Comparison of ENCODE assay signal across 8 cellular contexts in the genomic region with DNA sequence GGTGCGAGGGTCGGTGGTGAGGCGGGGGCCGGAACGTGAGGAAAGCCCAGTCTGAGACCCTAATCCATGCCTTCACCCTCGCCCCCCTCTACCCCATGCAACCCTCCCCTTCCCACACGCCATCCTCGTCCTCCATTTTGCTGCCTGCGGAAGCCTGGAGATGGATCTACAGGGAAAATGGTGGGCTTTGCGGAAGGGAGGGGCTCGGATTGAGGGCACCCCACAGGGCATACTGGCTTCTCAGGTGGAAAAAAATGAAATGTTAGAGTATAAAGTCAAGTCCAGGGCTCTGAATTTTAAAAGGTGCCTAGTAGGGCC. TPM values are rescaled to one million over a fixed set of nuclear protein-coding genes. Genes with fewer than 3 reads are reported as not detected.
DNase-seq lines count a peak whose midpoint lies in the region; ATAC-seq, FAIRE-seq and TF ChIP-seq lines count a peak whose summit lies in the region.

No MANE protein-coding gene starts in this region.

- no peak overlapping the region for H3K27ac ChIP-seq in liver (ENCODE audit: low read depth in 1 of 2, low read length in 2 of 2)
- H3K27ac ChIP-seq in HepG2 (ENCODE audit: extremely low read length, insufficient read depth, low read length), result no peak overlapping the region

- no peak for TF ChIP-seq RAD21 in liver (IDR thresholded peaks at IDR 0.05)
- no peak for TF ChIP-seq RAD21 in HepG2 (CRISPR knock-in tag; IDR thresholded peaks at IDR 0.05)

- H3K9ac ChIP-seq in liver (ENCODE audit: low read depth in 1 of 2, low read length in 2 of 2), result no peak overlapping the region
- H3K9ac ChIP-seq in HepG2 (ENCODE audit: insufficient read depth, low read depth, low read length), result no peak overlapping the region

- no peak for FAIRE-seq in HepG2 (lab: Jason Lieb, UNC)

- H3K36me3 ChIP-seq in liver (ENCODE audit: control insufficient read depth in 4 of 4, insufficient read depth in 3 of 4, low read depth in 1 of 4, low read length in 3 of 4), result no peaks in the 10 kb centered on the region
- no peaks in the 10 kb centered on the region for H3K36me3 ChIP-seq in HepG2 (replicated peaks in 1 of 2; ENCODE audit: control insufficient read depth in 1 of 2, insufficient read depth in 2 of 2, low read length in 2 of 2)

- TF ChIP-seq CTCF in liver (IDR thresholded peaks at IDR 0.05; ENCODE audit: low read depth, low read length, missing input control) (no peak), HepG2 (CRISPR knock-in tag; IDR thresholded peaks at IDR 0.05) (no peak)

- CTCF ChIA-PET in HepG2 (lab: Yijun Ruan, JAX; ENCODE audit: low intra/inter-chr PET ratio, low total read pairs), result no interaction called here

- no peak overlapping the region for H2AFZ ChIP-seq in HepG2 (ENCODE audit: low read length)

- BruUV-seq in HepG2 (replicated peaks; lab: Mats Ljungman, UMichigan), result no TSS peak

- no peaks in the 10 kb centered on the region for H3K9me3 ChIP-seq in liver (ENCODE audit: control insufficient read depth in 4 of 4, low read length in 3 of 4)
- no peaks in the 10 kb centered on the region for H3K9me3 ChIP-seq in HepG2 (ENCODE audit: low read length)

- TF ChIP-seq POLR2A in HepG2 (IDR thresholded peaks at IDR 0.05; ENCODE audit: insufficient read depth in 1 of 2, low read depth in 2 of 2, low read length in 2 of 2), result no peak

- ATAC-seq in HepG2 (no peak), SK-N-SH treated with all-trans-retinoic acid at 6 μM for 48 hours (peak; percentile 65), Right ventricle myocardium superior (ENCODE audit: poor library complexity) (peak; percentile 50), HG03135 (IDR thresholded peaks at IDR 0.05; ENCODE audit: unreplicated experiment) (no peak)
- no peak for ATAC-seq in activated CD4-positive, CD25-positive, alpha-beta regulatory T cell treated with anti-CD3 and anti-CD28 coated beads, Interleukin-2, amount 50 U/mL, for 24 hours

- intact Hi-C loops in HepG2 (cut with micrococcal nuclease; ENCODE audit: unreplicated experiment), result no loop called here
- intact Hi-C loops in Right ventricle myocardium superior (cut with DNase I), result loop anchor here (5.0 to 10.0 kb wide), 2 partner anchors 37 to 249 kb away; no protein-coding TSS in a partner anchor

- H3K4me2 ChIP-seq in HepG2 (ENCODE audit: low read depth, low read length), result no peak overlapping the region

- 35% methylated on average over 11 of the region's 11 CpGs for WGBS in liver
- 91% methylated on average over 8 of the region's 11 CpGs for WGBS in HepG2 (ENCODE audit: low lambda C conversion rate)

- H3K27me3 ChIP-seq in liver (ENCODE audit: control insufficient read depth in 4 of 4, insufficient read depth in 4 of 4, low read length in 3 of 4) (peaks cover 0 to 3% (median 0%) of the 10 kb centered on the region in 4 donors), HepG2 (ENCODE audit: control insufficient read depth in 1 of 2, insufficient read depth in 2 of 2, low read length in 2 of 2) (no peaks in the 10 kb centered on the region)

- DNase-seq in HepG2 (ENCODE audit: low spot score) (no peak), Right ventricle myocardium superior (no peak), putamen (ENCODE audit: low spot score) (peak; percentile 34), UCSD-AML1 (lab: John Stamatoyannopoulos, UW; ENCODE audit: unreplicated experiment) (no peak)

- H4K20me1 ChIP-seq in HepG2 (ENCODE audit: insufficient read depth, low read length), result no peaks in the 10 kb centered on the region

- POLR2A ChIA-PET in HepG2 (lab: Yijun Ruan, JAX), result no interaction called here

- in situ Hi-C loops in HepG2 (cut with HindIII; ENCODE audit: extremely low pct_ligation_motif_present, low pct_unique_long_range_greater_than_20kb), result loop anchor here (25.0 kb wide), 1 partner anchor 247 kb away; no protein-coding TSS in a partner anchor

- TF ChIP-seq EP300 in HepG2 (IDR thresholded peaks at IDR 0.05; ENCODE audit: low read depth in 2 of 2, low read length in 2 of 2) (no peak), HepG2 (CRISPR knock-in tag; IDR thresholded peaks at IDR 0.05; ENCODE audit: borderline replicate concordance) (no peak)

- no peaks in the 10 kb centered on the region for H3K79me2 ChIP-seq in HepG2 (ENCODE audit: insufficient read depth, low read length)

- peak overlapping the region in 2 of 3 donors; percentile 20 to 53 for H3K4me3 ChIP-seq in liver (ENCODE audit: low read depth in 1 of 3, low read length in 3 of 3)
- no peak overlapping the region for H3K4me3 ChIP-seq in HepG2 (replicated peaks in 1 of 3; ENCODE audit: insufficient read depth in 1 of 3, low read depth in 2 of 3, low read length in 3 of 3)

- H3K4me1 ChIP-seq in liver (ENCODE audit: control insufficient read depth in 4 of 4, insufficient read depth in 4 of 4, low read length in 3 of 4), result no peaks in the 10 kb centered on the region
- no peaks in the 10 kb centered on the region for H3K4me1 ChIP-seq in HepG2 (ENCODE audit: insufficient read depth, low read length)

TF ChIP-seq in liver, 16 proteins besides CTCF, POLR2A, EP300 and RAD21 (continues in another document):
- peak; percentile 29 for TF ChIP-seq YY1 (IDR thresholded peaks at IDR 0.05)

TF ChIP-seq in HepG2, 621 proteins besides CTCF, POLR2A, EP300 and RAD21:
- TF ChIP-seq ZNF547 (CRISPR knock-in tag; IDR thresholded peaks at IDR 0.05) (no peak), ELF4 (CRISPR knock-in tag; IDR thresholded peaks at IDR 0.05; ENCODE audit: borderline replicate concordance) (no peak), CENPX (CRISPR knock-in tag; IDR thresholded peaks at IDR 0.05) (no peak), FOXC1 (CRISPR knock-in tag; IDR thresholded peaks at IDR 0.05; ENCODE audit: borderline replicate concordance) (no peak), ZNF776 (CRISPR knock-in tag; IDR thresholded peaks at IDR 0.05) (no peak)
TF ChIP-seq in HepG2: peak in this region for 0.

RNA-seq across cellular contexts. Expression of gene BEX4, which starts 0.8 kb away (rescaled TPM):
- total RNA-seq in liver, result 10 to 100 TPM in 1 of 2 donors, 1 to 10 TPM in 1; 2.0 to 26.5 TPM
- polyA plus RNA-seq in liver, result 10 to 100 TPM in 1 of 2 donors, 1 to 10 TPM in 1; 4.3 to 10.8 TPM
- total RNA-seq in HepG2 (2016; rRNA removed; fragmentation: Illumina TruSeq; extraction: Trizol), result not detected in 2 replicates
- total RNA-seq in HepG2 (2016; cell fraction: cytosol; rRNA removed; fragmentation: Illumina TruSeq; extraction: Trizol; ENCODE audit: low read depth), result not detected in 2 replicates
- not detected in 2 replicates for total RNA-seq in HepG2 (2016; cell fraction: insoluble cytoplasmic fraction; rRNA removed; fragmentation: Illumina TruSeq; extraction: Trizol)
- total RNA-seq in HepG2 (2016; cell fraction: membrane; rRNA removed; fragmentation: Illumina TruSeq; extraction: Trizol), result not detected in 2 replicates
- total RNA-seq in HepG2 (2016; cell fraction: nucleus; rRNA removed; fragmentation: Illumina TruSeq; extraction: Trizol), result not detected in 2 replicates
- polyA plus RNA-seq in HepG2 (2011; rRNA removed), result not detected in 2 replicates
- polyA plus RNA-seq in HepG2 (2011; cell fraction: cytosol; rRNA removed), result 0.05 TPM in 1 of 2 replicates, not detected in the other
- polyA plus RNA-seq in HepG2 (2011; cell fraction: nucleus; rRNA removed), result not detected in 2 replicates
- polyA plus RNA-seq in HepG2 (2012), result not detected in 2 replicates
- not detected in 2 replicates for polyA plus RNA-seq in HepG2 (2016; cell fraction: cytosol; fragmentation: Illumina TruSeq; extraction: Trizol; ENCODE audit: low read depth)
- not detected in 2 replicates for polyA plus RNA-seq in HepG2 (2016; cell fraction: insoluble cytoplasmic fraction; fragmentation: Illumina TruSeq; extraction: Trizol; ENCODE audit: low read depth)
- polyA plus RNA-seq in HepG2 (2016; cell fraction: membrane; fragmentation: Illumina TruSeq; extraction: Trizol; ENCODE audit: low read depth), result not detected in 2 replicates
- not detected in 2 replicates for polyA plus RNA-seq in HepG2 (2016; cell fraction: nucleus; fragmentation: Illumina TruSeq; extraction: Trizol; ENCODE audit: insufficient read depth, low read depth)
- not detected in 2 replicates for polyA minus RNA-seq in HepG2 (2011; rRNA and poly(A)+ RNA removed; ENCODE audit: low replicate concordance)
- not detected in 2 replicates for polyA minus RNA-seq in HepG2 (2011; cell fraction: cytosol; rRNA and poly(A)+ RNA removed)
- not detected in 2 replicates for polyA minus RNA-seq in HepG2 (2011; cell fraction: nucleus; rRNA and poly(A)+ RNA removed)
- total RNA-seq in Right ventricle myocardium superior, result 30.5 TPM

RNA-seq across cellular contexts. Expression of gene TCEAL8, which starts 39.2 kb away (rescaled TPM):
- total RNA-seq in liver, result 100 to 1,000 TPM in 1 of 2 donors, 10 to 100 TPM in 1; 11.9 to 109 TPM
- 10 to 100 TPM; 16.5 to 23.9 TPM for polyA plus RNA-seq in liver
- 40.8 and 60.5 TPM in 2 replicates for total RNA-seq in HepG2 (2016; rRNA removed; fragmentation: Illumina TruSeq; extraction: Trizol)
- total RNA-seq in HepG2 (2016; cell fraction: cytosol; rRNA removed; fragmentation: Illumina TruSeq; extraction: Trizol; ENCODE audit: low read depth), result 13.3 and 13.6 TPM in 2 replicates
- 40.2 and 68.3 TPM in 2 replicates for total RNA-seq in HepG2 (2016; cell fraction: insoluble cytoplasmic fraction; rRNA removed; fragmentation: Illumina TruSeq; extraction: Trizol)
- 25.7 and 27.8 TPM in 2 replicates for total RNA-seq in HepG2 (2016; cell fraction: membrane; rRNA removed; fragmentation: Illumina TruSeq; extraction: Trizol)
- 16.3 and 17.0 TPM in 2 replicates for total RNA-seq in HepG2 (2016; cell fraction: nucleus; rRNA removed; fragmentation: Illumina TruSeq; extraction: Trizol)
- 12.7 and 20.0 TPM in 2 replicates for polyA plus RNA-seq in HepG2 (2011; rRNA removed)
- 6.7 and 14.0 TPM in 2 replicates for polyA plus RNA-seq in HepG2 (2011; cell fraction: cytosol; rRNA removed)
- polyA plus RNA-seq in HepG2 (2011; cell fraction: nucleus; rRNA removed), result 1.8 and 3.1 TPM in 2 replicates
- polyA plus RNA-seq in HepG2 (2012), result 31.9 and 55.7 TPM in 2 replicates
- 12.4 and 13.5 TPM in 2 replicates for polyA plus RNA-seq in HepG2 (2016; cell fraction: cytosol; fragmentation: Illumina TruSeq; extraction: Trizol; ENCODE audit: low read depth)
- 76.0 and 88.5 TPM in 2 replicates for polyA plus RNA-seq in HepG2 (2016; cell fraction: insoluble cytoplasmic fraction; fragmentation: Illumina TruSeq; extraction: Trizol; ENCODE audit: low read depth)
- polyA plus RNA-seq in HepG2 (2016; cell fraction: membrane; fragmentation: Illumina TruSeq; extraction: Trizol; ENCODE audit: low read depth), result 25.8 and 26.0 TPM in 2 replicates
- polyA plus RNA-seq in HepG2 (2016; cell fraction: nucleus; fragmentation: Illumina TruSeq; extraction: Trizol; ENCODE audit: insufficient read depth, low read depth), result 25.8 and 26.9 TPM in 2 replicates
- 1.7 and 2.6 TPM in 2 replicates for polyA minus RNA-seq in HepG2 (2011; rRNA and poly(A)+ RNA removed; ENCODE audit: low replicate concordance)
- 8.1 and 9.1 TPM in 2 replicates for polyA minus RNA-seq in HepG2 (2011; cell fraction: cytosol; rRNA and poly(A)+ RNA removed)
- 5.2 and 6.5 TPM in 2 replicates for polyA minus RNA-seq in HepG2 (2011; cell fraction: nucleus; rRNA and poly(A)+ RNA removed)
- total RNA-seq in Right ventricle myocardium superior, result 34.2 TPM

Comparison
In these comparisons a context has a peak if more than half of its experiments do, and no peak if none do; other contexts are left out.
1. H3K4me3 ChIP-seq: peak in liver (2 of 3); none in HepG2 (0 of 3).
2. ATAC-seq: peak in SK-N-SH treated with all-trans-retinoic acid at 6 μM for 48 hours (single experiment) and Right ventricle myocardium superior (single experiment); none in HepG2 (single experiment), activated CD4-positive, CD25-positive, alpha-beta regulatory T cell treated with anti-CD3 and anti-CD28 coated beads, Interleukin-2, amount 50 U/mL, for 24 hours (0 of 2) and HG03135 (single experiment).